In genomic region chr5:74579215-74579614, GRCh38 we compare ENCODE assay signal across 8 cellular contexts.
DNase-seq lines count a peak whose midpoint lies in the region; ATAC-seq lines count a peak whose summit lies in the region.

No MANE protein-coding gene starts in this region.

- H3K36me3 Mint-ChIP-seq in T-helper 17 cell (ENCODE audit: low read depth) = no peaks in the 10 kb centered on the region
- peaks cover 9% of the 10 kb centered on the region for H3K36me3 Mint-ChIP-seq in stimulated activated effector memory CD8-positive, alpha-beta T cell treated with anti-CD3 and anti-CD28 coated beads, Interleukin-12 subunit alpha, Interleukin-12 subunit beta, amount 100 ng/mL, for 72 hours

- H3K9me3 Mint-ChIP-seq in stimulated activated effector memory CD8-positive, alpha-beta T cell treated with anti-CD3 and anti-CD28 coated beads, Interleukin-12 subunit alpha, Interleukin-12 subunit beta, amount 100 ng/mL, for 72 hours = no peaks in the 10 kb centered on the region

- H3K4me3 Mint-ChIP-seq in T-helper 17 cell = peak overlapping the region; percentile 66
- peak overlapping the region; percentile 38 for H3K4me3 Mint-ChIP-seq in stimulated activated effector memory CD8-positive, alpha-beta T cell treated with anti-CD3 and anti-CD28 coated beads, Interleukin-12 subunit alpha, Interleukin-12 subunit beta, amount 100 ng/mL, for 72 hours

- H3K27me3 Mint-ChIP-seq in T-helper 17 cell = no peaks in the 10 kb centered on the region

- peak in 1 of 3 donors; percentile 20 for DNase-seq in T-helper 17 cell
- DNase-seq in amniotic epithelial cell (ENCODE audit: low read depth) = peak; percentile 75
- DNase-seq in stimulated activated effector memory CD8-positive, alpha-beta T cell treated with anti-CD3 and anti-CD28 coated beads, Interleukin-12 subunit alpha, Interleukin-12 subunit beta, amount 100 ng/mL, for 72 hours (ENCODE audit: low spot score in 2 of 2) = peak; percentile 33 to 81
- no peak for DNase-seq in NCI-H146 treated with DMSO at 0.1 percent for 48 hours (lab: John Stamatoyannopoulos, UW; ENCODE audit: unreplicated experiment)
- DNase-seq in SKM-1 (lab: John Stamatoyannopoulos, UW; ENCODE audit: unreplicated experiment) = no peak
- no peak for DNase-seq in HT-29 (ENCODE audit: low spot score)

- no peaks in the 10 kb centered on the region for H3K9me3 ChIP-seq in T-helper 17 cell (ENCODE audit: control insufficient read depth, low read length, poor library complexity, severe bottlenecking)

- peak; percentile 64 for ATAC-seq in GM18498 (IDR thresholded peaks at IDR 0.05; ENCODE audit: unreplicated experiment)
- peak; percentile 75 for ATAC-seq in HG02870 (IDR thresholded peaks at IDR 0.05; ENCODE audit: unreplicated experiment)
- ATAC-seq in T-helper 17 cell = peak; percentile 78
- peak; percentile 94 for ATAC-seq in stimulated activated effector memory CD8-positive, alpha-beta T cell treated with anti-CD3 and anti-CD28 coated beads, Interleukin-12 subunit alpha, Interleukin-12 subunit beta, amount 100 ng/mL, for 72 hours

- H3K4me1 Mint-ChIP-seq in T-helper 17 cell = peaks cover 31% of the 10 kb centered on the region
- H3K4me1 Mint-ChIP-seq in stimulated activated effector memory CD8-positive, alpha-beta T cell treated with anti-CD3 and anti-CD28 coated beads, Interleukin-12 subunit alpha, Interleukin-12 subunit beta, amount 100 ng/mL, for 72 hours = peaks cover 36% of the 10 kb centered on the region

- peak overlapping the region; percentile 95 for H3K27ac Mint-ChIP-seq in T-helper 17 cell
- H3K27ac Mint-ChIP-seq in stimulated activated effector memory CD8-positive, alpha-beta T cell treated with anti-CD3 and anti-CD28 coated beads, Interleukin-12 subunit alpha, Interleukin-12 subunit beta, amount 100 ng/mL, for 72 hours = peak overlapping the region; percentile 86

Comparison
In these comparisons a context has a peak if more than half of its experiments do, and no peak if none do; other contexts are left out.
1. DNase-seq: peak in amniotic epithelial cell (single experiment) and stimulated activated effector memory CD8-positive, alpha-beta T cell treated with anti-CD3 and anti-CD28 coated beads, Interleukin-12 subunit alpha, Interleukin-12 subunit beta, amount 100 ng/mL, for 72 hours (2 of 2); none in NCI-H146 treated with DMSO at 0.1 percent for 48 hours (single experiment), SKM-1 (single experiment) and HT-29 (single experiment).
2. Peak in every context shown above with its lines, with median percentiles within 50 percentile points of each other: ATAC-seq.